ENCODE assay signal across 19 cellular contexts in genomic region chr2:106953779-106954178, GRCh38.
DNase-seq lines count a peak whose midpoint lies in the region; ATAC-seq, FAIRE-seq and TF ChIP-seq lines count a peak whose summit lies in the region.
"Had no signal": no experiment of that assay in that cellular context is flagged by ENCODE, and none has a peak within 500 bp of the region (broad histone marks: within the 10 kb centered on the region; RNA-seq: fewer than 3 reads in every experiment).

No MANE protein-coding gene starts in this region.

- in situ Hi-C loops in brain microvascular endothelial cell (cut with HindIII; ENCODE audit: low pct_ligation_motif_present, low sequenced_read_pairs), result no loop called here

- H3K36me3 ChIP-seq in brain microvascular endothelial cell (replicated peaks) (no peaks in the 10 kb centered on the region), smooth muscle cell (ENCODE audit: low read depth) (no peaks in the 10 kb centered on the region), H7 (replicated peaks; ENCODE audit: control insufficient read depth, insufficient read depth, low read length) (no peaks in the 10 kb centered on the region)

- no peaks in the 10 kb centered on the region for H4K20me1 ChIP-seq in smooth muscle cell (ENCODE audit: low read depth)

- ATAC-seq in left cardiac atrium (peak; percentile 30 to 42), Right ventricle myocardium inferior (no peak)
- ATAC-seq: GM12878 had no signal

- no peaks in the 10 kb centered on the region for H3K9me3 ChIP-seq in smooth muscle cell (replicated peaks; ENCODE audit: low read depth)

- intact Hi-C loops in left cardiac atrium (cut with DNase I), result no loop called here
- intact Hi-C loops in Right ventricle myocardium inferior (cut with DNase I), result no loop called here

- peak overlapping the region; percentile 37 for H2AFZ ChIP-seq in smooth muscle cell (ENCODE audit: low read depth)

- no peak for TF ChIP-seq POLR2A in GM12891 (IDR thresholded peaks at IDR 0.05; ENCODE audit: low read depth, low read length)

- TF ChIP-seq CTCF in brain microvascular endothelial cell (IDR thresholded peaks at IDR 0.05; ENCODE audit: low read depth, low read length, missing control alignments) (no peak), smooth muscle cell (IDR thresholded peaks at IDR 0.05; ENCODE audit: borderline replicate concordance, insufficient read depth, poor library complexity, severe bottlenecking) (no peak)

- FAIRE-seq in GM12891 (lab: Jason Lieb, UNC), result no peak
- FAIRE-seq: GM12878, GM18507, H54 had no signal

- H3K4me1 ChIP-seq in smooth muscle cell (ENCODE audit: low read depth), result peaks cover 32% of the 10 kb centered on the region

- H3K27me3 ChIP-seq in brain microvascular endothelial cell (replicated peaks), result no peaks in the 10 kb centered on the region
- no peaks in the 10 kb centered on the region for H3K27me3 ChIP-seq in smooth muscle cell (ENCODE audit: low read depth)
- no peaks in the 10 kb centered on the region for H3K27me3 ChIP-seq in H7 (ENCODE audit: control insufficient read depth, insufficient read depth, low read length)

- H3K9ac ChIP-seq in smooth muscle cell (ENCODE audit: low read depth), result peak overlapping the region; percentile 96

- peak overlapping the region; percentile 52 for H3K27ac ChIP-seq in brain microvascular endothelial cell
- peak overlapping the region; percentile 99 for H3K27ac ChIP-seq in smooth muscle cell (ENCODE audit: low read depth)

- H3K4me2 ChIP-seq in smooth muscle cell, result peak overlapping the region; percentile 63

- H3K4me3 ChIP-seq in brain microvascular endothelial cell (ENCODE audit: low read depth, low read length) (no peak overlapping the region), smooth muscle cell (no peak overlapping the region), H7 (ENCODE audit: insufficient read depth, low read depth, low read length) (no peak overlapping the region)
- H3K4me3 ChIP-seq: GM12878 had no signal

- 56% methylated on average over 5 of the region's 5 CpGs for WGBS in smooth muscle cell (ENCODE audit: low lambda C conversion rate)

- peaks cover 22% of the 10 kb centered on the region for H3F3A ChIP-seq in smooth muscle cell (ENCODE audit: low read depth)

- no peaks in the 10 kb centered on the region for H3K79me2 ChIP-seq in smooth muscle cell (ENCODE audit: low read depth)

- DNase-seq in left cardiac atrium, result no peak
- no peak for DNase-seq in Right ventricle myocardium inferior (ENCODE audit: missing footprints)
- DNase-seq in brain microvascular endothelial cell, result no peak
- peak; percentile 10 for DNase-seq in left kidney (ENCODE audit: low read depth, low spot score)
- DNase-seq in smooth muscle cell (lab: John Stamatoyannopoulos, UW; ENCODE audit: unreplicated experiment), result no peak
- DNase-seq in DMS53 treated with DMSO at 0.1 percent for 48 hours (lab: John Stamatoyannopoulos, UW; ENCODE audit: unreplicated experiment), result no peak
- no peak for DNase-seq in H7
- no peak for DNase-seq in GM12891 (ENCODE audit: insufficient read length, low spot score)
- DNase-seq: 8988T, GF-D8, KBM-7, NCI-H1105, NCI-H1694, NCI-H2081 treated with DMSO at 0.1 percent for 48 hours, NCI-H446 treated with DMSO at 0.1 percent for 48 hours, SHP77 treated with DMSO at 0.1 percent for 48 hours had no signal

TF ChIP-seq in GM12891, 5 proteins besides CTCF, POLR2A, EP300 and RAD21:
- TF ChIP-seq POU2F2 (IDR thresholded peaks at IDR 0.05; ENCODE audit: low read depth, low read length), result no peak
- no peak for TF ChIP-seq POLR2AphosphoS5 (IDR thresholded peaks at IDR 0.05; ENCODE audit: low read depth, low read length)
- no peak for TF ChIP-seq TAF1 (IDR thresholded peaks at IDR 0.05; ENCODE audit: low read depth, low read length)
- no peak for TF ChIP-seq SPI1 (IDR thresholded peaks at IDR 0.05; ENCODE audit: low read depth, low read length)
- no peak for TF ChIP-seq PAX5 (IDR thresholded peaks at IDR 0.05; ENCODE audit: insufficient read depth, low read length, severe bottlenecking)
